ENCODE assay signal across 8 cellular contexts in the genomic region with DNA sequence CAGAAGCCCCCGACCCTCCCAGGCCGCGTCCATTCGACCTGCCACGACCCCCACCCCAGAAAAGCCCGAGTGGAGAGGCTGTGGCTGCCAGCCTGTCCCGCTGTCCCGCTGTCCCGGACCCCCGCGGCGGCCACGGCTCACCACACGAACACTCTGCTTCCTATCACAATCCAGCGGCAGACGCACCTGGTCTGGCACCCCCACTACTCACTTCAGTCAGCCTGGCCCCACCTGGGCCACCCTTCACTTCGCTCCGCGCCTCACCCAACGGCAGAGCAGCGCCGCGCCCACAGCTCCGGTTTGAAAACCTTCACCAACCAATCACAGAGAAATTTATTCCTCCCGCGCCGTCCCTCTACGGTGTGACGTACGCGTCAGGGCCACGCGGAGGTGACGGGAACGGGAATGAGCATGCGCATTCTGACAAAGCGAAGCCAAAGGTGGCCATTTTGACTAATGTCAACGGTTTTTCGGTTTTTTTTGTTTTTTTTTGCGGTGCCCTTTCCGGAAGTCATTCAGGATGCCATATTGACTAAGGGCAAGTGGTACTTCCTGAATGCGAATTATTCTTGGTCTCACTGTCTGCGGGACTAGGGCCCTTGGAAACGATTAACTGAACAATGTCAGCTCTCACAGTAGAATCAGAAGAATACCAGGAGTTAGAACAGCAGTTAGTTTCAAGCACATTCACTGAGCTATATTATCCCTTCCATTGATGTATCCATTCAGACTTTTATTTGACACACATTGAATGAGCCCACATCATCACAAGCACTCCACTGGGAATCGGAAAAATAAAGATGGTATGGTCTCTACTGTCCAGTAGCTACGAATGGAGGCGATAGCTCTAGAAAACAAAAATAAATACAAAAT. TPM values are rescaled to one million over a fixed set of nuclear protein-coding genes. Genes with fewer than 3 reads are reported as not detected.
DNase-seq lines count a peak whose midpoint lies in the region; ATAC-seq and TF ChIP-seq lines count a peak whose summit lies in the region.

TSS of gene RACGAP1 (minus strand) at position 308 of the 873 bp plus-strand sequence. CDS start 8,779 bp downstream, outside the sequence.

- H3K27me3 ChIP-seq in ascending aorta = no peaks in the 10 kb centered on the region
- no peaks in the 10 kb centered on the region for H3K27me3 ChIP-seq in right cardiac atrium (ENCODE audit: control insufficient read depth, insufficient read depth)
- H3K27me3 ChIP-seq in uterus = no peaks in the 10 kb centered on the region

- no peaks in the 10 kb centered on the region for H3K36me3 ChIP-seq in ascending aorta
- H3K36me3 ChIP-seq in uterus = no peaks in the 10 kb centered on the region

- TF ChIP-seq CTCF in ascending aorta (IDR thresholded peaks at IDR 0.05) = no peak
- no peak for TF ChIP-seq CTCF in uterus (IDR thresholded peaks at IDR 0.05)

- intact Hi-C loops in T-helper 2 cell treated with Interferon-gamma antibody and Interleukin-4, amounts not matched to agents 100 ng/mL and 5 ng/mL, for 36 hours (cut with micrococcal nuclease) = loop anchor here (1.0 kb wide), 2 partner anchors 31 to 87 kb away; partner anchors contain the start of gene COX14
- intact Hi-C loops in ascending aorta (cut with DNase I) = loop anchor here (1.0 kb wide), 3 partner anchors 142 to 480 kb away; partner anchors contain the start of genes CERS5 and MCRS1
- intact Hi-C loops in right cardiac atrium (cut with DNase I) = no loop called here
- intact Hi-C loops in uterus (cut with DNase I; ENCODE audit: low total_unique reads) = no loop called here

- ATAC-seq in GM18499 (IDR thresholded peaks at IDR 0.05; ENCODE audit: insufficient read depth, unreplicated experiment) (peak; percentile 91), HG02943 (IDR thresholded peaks at IDR 0.05; ENCODE audit: low read depth, unreplicated experiment) (peak; percentile 98), right cardiac atrium (peak; percentile 97 to 99)

- H3K27ac ChIP-seq in ascending aorta = peak within 1 kb of the TSS in 1 of 2 donors; percentile 13
- H3K27ac ChIP-seq in right cardiac atrium (ENCODE audit: low read length) = no peak within 1 kb of the TSS
- H3K27ac ChIP-seq in uterus = peak within 1 kb of the TSS; percentile 41 to 53

- H3K4me3 ChIP-seq in ascending aorta = peak within 1 kb of the TSS; percentile 66 to 69
- peak within 1 kb of the TSS; percentile 62 for H3K4me3 ChIP-seq in right cardiac atrium (ENCODE audit: low read length)
- peak within 1 kb of the TSS; percentile 53 to 82 for H3K4me3 ChIP-seq in uterus

- H3K4me1 ChIP-seq in ascending aorta (no peaks in the 10 kb centered on the region), right cardiac atrium (ENCODE audit: control insufficient read depth, insufficient read depth, low read length) (peaks cover 3% of the 10 kb centered on the region), uterus (no peaks in the 10 kb centered on the region)

- H3K9me3 ChIP-seq in ascending aorta (no peaks in the 10 kb centered on the region), right cardiac atrium (ENCODE audit: control insufficient read depth, low read length) (no peaks in the 10 kb centered on the region), uterus (no peaks in the 10 kb centered on the region)

- DNase-seq in NCI-H187 treated with DMSO at 0.1 percent for 48 hours (lab: John Stamatoyannopoulos, UW) (peak; percentile 96), ascending aorta (ENCODE audit: low spot score in 2 of 2) (peak; percentile 86 to 97), right cardiac atrium (peak; percentile 96 to 97 (median 97)), pulmonary artery endothelial cell (ENCODE audit: low read depth, low spot score) (peak; percentile 88), uterus (peak; percentile 94 to 97)

- TF ChIP-seq POLR2A in uterus (IDR thresholded peaks at IDR 0.05) = peak in 1 of 2 donors; percentile 21

- 5% methylated on average over 47 of the region's 47 CpGs for WGBS in right cardiac atrium

RNA-seq across cellular contexts. Expression of gene RACGAP1, which starts in this region (rescaled TPM):
- total RNA-seq in T-helper 2 cell treated with Interferon-gamma antibody and Interleukin-4, amounts not matched to agents 100 ng/mL and 5 ng/mL, for 36 hours = 144 and 145 TPM in 2 replicates
- total RNA-seq in ascending aorta = 5.1 TPM
- total RNA-seq in right cardiac atrium = 1 to 10 TPM; 3.2 to 8.2 (median 6.3) TPM
- 1.5 TPM for polyA plus RNA-seq in right cardiac atrium
- 49.2 and 84.9 TPM in 2 replicates for total RNA-seq in pulmonary artery endothelial cell
- total RNA-seq in uterus = 10 to 100 TPM in 1 of 4 donors, 1 to 10 TPM in 3; 8.5 to 57.8 (median 9.3) TPM

Comparison
In these comparisons a context has a peak if more than half of its experiments do, and no peak if none do; other contexts are left out.
1. intact Hi-C loops: an anchor here in T-helper 2 cell treated with Interferon-gamma antibody and Interleukin-4, amounts not matched to agents 100 ng/mL and 5 ng/mL, for 36 hours (1.0 kb wide) and ascending aorta (1.0 kb wide); none called in right cardiac atrium and uterus.